Comparison of ENCODE assay signal across 15 cellular contexts in the genomic region with DNA sequence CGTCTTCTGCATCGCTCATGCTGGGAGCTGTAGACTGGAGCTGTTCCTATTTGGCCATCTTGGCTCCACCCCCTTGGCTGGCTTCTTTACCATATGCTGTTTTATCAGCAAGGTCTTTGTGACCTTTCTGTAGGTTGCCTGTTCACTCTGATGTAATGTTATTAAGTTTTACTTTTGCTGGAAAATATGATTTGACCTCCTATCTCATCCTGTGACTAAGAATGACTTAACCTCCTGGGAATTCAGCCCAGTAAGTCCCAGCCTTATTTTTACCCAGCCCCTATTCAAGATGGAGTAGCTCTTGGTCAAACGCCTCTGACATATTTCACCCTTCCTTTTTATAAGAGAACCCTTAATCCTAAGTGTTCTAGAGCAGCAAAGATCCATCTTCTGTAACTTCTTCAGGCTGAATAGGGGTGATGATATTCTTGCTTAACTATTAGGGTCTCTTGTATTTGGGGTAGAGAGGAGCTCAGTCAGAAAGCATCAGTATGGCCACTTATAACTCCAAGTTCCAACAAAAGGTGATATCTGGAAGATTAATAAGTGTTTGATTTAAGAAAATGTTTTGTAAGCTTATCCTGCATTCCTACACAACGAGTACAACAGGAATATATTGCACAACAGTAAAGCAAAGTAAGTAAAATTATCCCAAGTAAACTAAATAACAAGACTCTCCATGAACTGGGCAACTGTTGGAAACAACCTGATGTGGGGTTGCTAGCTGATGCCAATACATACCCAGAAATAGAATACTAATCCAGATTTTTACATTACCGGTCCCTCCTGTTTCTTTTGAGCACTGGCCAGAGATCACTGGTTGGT. TPM values are rescaled to one million over a fixed set of nuclear protein-coding genes. Genes with fewer than 3 reads are reported as not detected.
DNase-seq lines count a peak whose midpoint lies in the region; ATAC-seq and TF ChIP-seq lines count a peak whose summit lies in the region.
"Had no signal": no experiment of that assay in that cellular context is flagged by ENCODE, and none has a peak within 500 bp of the region (broad histone marks: within the 10 kb centered on the region; RNA-seq: fewer than 3 reads in every experiment).

No MANE protein-coding gene starts in this region.

- DNase-seq in ELR (ENCODE audit: low read depth) (peak; percentile 70), PC-3 (peak; percentile 75), brain microvascular endothelial cell (peak; percentile 69), iris pigment epithelial cell (ENCODE audit: low read depth) (peak; percentile 89), GF-D8 (lab: John Stamatoyannopoulos, UW) (no peak)
- no peak for DNase-seq in activated T-helper 1 cell treated with anti-CD3 and anti-CD28 coated beads, Interleukin-12 subunit alpha, Interleukin-12 subunit beta, Interleukin-2, Interleukin-4 antibody, amounts not matched to agents 30 ng/mL and 10 ng/mL and 1 ng/mL, durations not matched to agents 14 hours and 24 hours and 36 hours (ENCODE audit: low spot score)
- DNase-seq: activated CD8-positive, alpha-beta memory T cell treated with anti-CD3 and anti-CD28 coated beads for 24 hours; activated effector memory CD4-positive, alpha-beta T cell treated with anti-CD3 and anti-CD28 coated beads, Interleukin-2, amount 50 U/mL, for 16 hours; effector memory CD8-positive, alpha-beta T cell; NCI-H1092; small intestine had no signal

- H3K4me3 ChIP-seq in PC-3 (ENCODE audit: low read length) (no peak overlapping the region), brain microvascular endothelial cell (ENCODE audit: low read depth, low read length) (no peak overlapping the region)
- H3K4me3 ChIP-seq: SJSA1 had no signal

- CTCF ChIA-PET in PC-3 (lab: Charles Lee), result interaction anchor here (0.6 kb wide), 1 partner anchor 287 kb away, joined by 3 read pairs; no protein-coding TSS in a partner anchor

- no peaks in the 10 kb centered on the region for H3K79me2 ChIP-seq in PC-3 (ENCODE audit: low read length)

- H2AFZ ChIP-seq in PC-3 (ENCODE audit: low read length), result no peak overlapping the region

- H3K9me2 ChIP-seq in PC-3 (replicated peaks; ENCODE audit: low read length), result no peaks in the 10 kb centered on the region

- no peak overlapping the region for H3K4me3 Mint-ChIP-seq in activated T-helper 1 cell treated with anti-CD3 and anti-CD28 coated beads, Interleukin-12 subunit alpha, Interleukin-12 subunit beta, Interleukin-2, Interleukin-4 antibody, amounts not matched to agents 30 ng/mL and 10 ng/mL and 1 ng/mL, durations not matched to agents 14 hours and 24 hours and 36 hours
- H3K4me3 Mint-ChIP-seq: brain; effector memory CD8-positive, alpha-beta T cell had no signal

- no TSS peak for BruUV-seq in PC-3 (replicated peaks; lab: Mats Ljungman, UMichigan)

- POLR2A ChIA-PET in PC-3 (lab: Charles Lee; ENCODE audit: unreplicated experiment), result interaction anchor here (0.6 kb wide), 1 partner anchor 9 kb away, joined by 3 read pairs; no protein-coding TSS in a partner anchor

- H3K27me3 ChIP-seq in PC-3 (ENCODE audit: low read length) (no peaks in the 10 kb centered on the region), brain microvascular endothelial cell (replicated peaks) (no peaks in the 10 kb centered on the region)
- H3K27me3 ChIP-seq: SJSA1 had no signal

- no peaks in the 10 kb centered on the region for H3K36me3 Mint-ChIP-seq in activated T-helper 1 cell treated with anti-CD3 and anti-CD28 coated beads, Interleukin-12 subunit alpha, Interleukin-12 subunit beta, Interleukin-2, Interleukin-4 antibody, amounts not matched to agents 30 ng/mL and 10 ng/mL and 1 ng/mL, durations not matched to agents 14 hours and 24 hours and 36 hours (ENCODE audit: low read depth)
- H3K36me3 Mint-ChIP-seq: brain had no signal

- peaks cover 7% of the 10 kb centered on the region for H3K9me3 Mint-ChIP-seq in activated T-helper 1 cell treated with anti-CD3 and anti-CD28 coated beads, Interleukin-12 subunit alpha, Interleukin-12 subunit beta, Interleukin-2, Interleukin-4 antibody, amounts not matched to agents 30 ng/mL and 10 ng/mL and 1 ng/mL, durations not matched to agents 14 hours and 24 hours and 36 hours

- H3K9ac ChIP-seq in PC-3 (ENCODE audit: low read length), result no peak overlapping the region

- intact Hi-C loops in PC-3 (cut with micrococcal nuclease), result no loop called here
- intact Hi-C loops in activated T-helper 1 cell treated with anti-CD3 and anti-CD28 coated beads, Interleukin-12 subunit alpha, Interleukin-12 subunit beta, Interleukin-2, Interleukin-4 antibody, amounts not matched to agents 30 ng/mL and 10 ng/mL and 1 ng/mL, durations not matched to agents 14 hours and 24 hours and 36 hours (cut with micrococcal nuclease), result no loop called here

- H3K4me1 ChIP-seq in PC-3 (ENCODE audit: insufficient read depth, low read length), result no peaks in the 10 kb centered on the region; the same call in 1 of the 2 replicates
- H3K4me1 ChIP-seq: SJSA1 had no signal

- H3K9me3 ChIP-seq in PC-3 (ENCODE audit: low read length), result no peaks in the 10 kb centered on the region
- H3K9me3 ChIP-seq: SJSA1 had no signal

- H3K27me3 Mint-ChIP-seq in activated T-helper 1 cell treated with anti-CD3 and anti-CD28 coated beads, Interleukin-12 subunit alpha, Interleukin-12 subunit beta, Interleukin-2, Interleukin-4 antibody, amounts not matched to agents 30 ng/mL and 10 ng/mL and 1 ng/mL, durations not matched to agents 14 hours and 24 hours and 36 hours (ENCODE audit: insufficient read depth), result no peaks in the 10 kb centered on the region

- ATAC-seq in PC-3, result peak; percentile 67
- no peak for ATAC-seq in HG02571 (IDR thresholded peaks at IDR 0.05; ENCODE audit: unreplicated experiment)
- no peak for ATAC-seq in activated CD4-positive, CD25-positive, alpha-beta regulatory T cell treated with anti-CD3 and anti-CD28 coated beads, Interleukin-2, amount 50 U/mL, for 24 hours
- ATAC-seq: effector memory CD8-positive, alpha-beta T cell had no signal

- no peaks in the 10 kb centered on the region for H3F3A ChIP-seq in PC-3 (ENCODE audit: low read length, unreplicated experiment)

- in situ Hi-C loops in brain microvascular endothelial cell (cut with HindIII; ENCODE audit: low pct_ligation_motif_present, low sequenced_read_pairs), result no loop called here

- H3K4me1 Mint-ChIP-seq in activated T-helper 1 cell treated with anti-CD3 and anti-CD28 coated beads, Interleukin-12 subunit alpha, Interleukin-12 subunit beta, Interleukin-2, Interleukin-4 antibody, amounts not matched to agents 30 ng/mL and 10 ng/mL and 1 ng/mL, durations not matched to agents 14 hours and 24 hours and 36 hours (ENCODE audit: low read depth), result no peaks in the 10 kb centered on the region
- H3K4me1 Mint-ChIP-seq: brain had no signal

- H3K4me2 ChIP-seq in PC-3 (ENCODE audit: low read length), result no peak overlapping the region

- no peak for TF ChIP-seq CTCF in PC-3 (conservative IDR thresholded peaks at IDR 0.05; ENCODE audit: low read depth, low read length)
- no peak for TF ChIP-seq CTCF in brain microvascular endothelial cell (IDR thresholded peaks at IDR 0.05; ENCODE audit: low read depth, low read length, missing control alignments)

- no peaks in the 10 kb centered on the region for H3K36me3 ChIP-seq in PC-3 (ENCODE audit: low read depth, low read length)
- H3K36me3 ChIP-seq in brain microvascular endothelial cell (replicated peaks), result no peaks in the 10 kb centered on the region
- H3K36me3 ChIP-seq: SJSA1 had no signal

- H3K27ac ChIP-seq in PC-3 (ENCODE audit: low read length), result peak overlapping the region; percentile 40
- peak overlapping the region; percentile 55 for H3K27ac ChIP-seq in brain microvascular endothelial cell
- H3K27ac ChIP-seq: SJSA1 had no signal

- H3K27ac Mint-ChIP-seq in activated T-helper 1 cell treated with anti-CD3 and anti-CD28 coated beads, Interleukin-12 subunit alpha, Interleukin-12 subunit beta, Interleukin-2, Interleukin-4 antibody, amounts not matched to agents 30 ng/mL and 10 ng/mL and 1 ng/mL, durations not matched to agents 14 hours and 24 hours and 36 hours, result no peak overlapping the region
- H3K27ac Mint-ChIP-seq: brain; effector memory CD8-positive, alpha-beta T cell had no signal

- H4K20me1 ChIP-seq in PC-3 (ENCODE audit: low read length), result no peaks in the 10 kb centered on the region

RNA-seq across cellular contexts. Expression of a gene that starts 23.1 kb away (rescaled TPM):
- 101 and 113 TPM in 2 replicates for total RNA-seq in PC-3 (2014; rRNA removed)
- total RNA-seq in activated T-helper 1 cell treated with anti-CD3 and anti-CD28 coated beads, Interleukin-12 subunit alpha, Interleukin-12 subunit beta, Interleukin-2, Interleukin-4 antibody, amounts not matched to agents 30 ng/mL and 10 ng/mL and 1 ng/mL, durations not matched to agents 14 hours and 24 hours and 36 hours, result 51.0 and 53.4 TPM in 2 replicates

Comparison
In these comparisons a context has a peak if more than half of its experiments do, and no peak if none do; other contexts are left out.
1. DNase-seq: peak in ELR (single experiment), PC-3 (single experiment), brain microvascular endothelial cell (single experiment) and iris pigment epithelial cell (single experiment); none in GF-D8 (single experiment) and activated T-helper 1 cell treated with anti-CD3 and anti-CD28 coated beads, Interleukin-12 subunit alpha, Interleukin-12 subunit beta, Interleukin-2, Interleukin-4 antibody, amounts not matched to agents 30 ng/mL and 10 ng/mL and 1 ng/mL, durations not matched to agents 14 hours and 24 hours and 36 hours (single experiment).